1 cellular context compared by ENCODE assay signal in genomic region chr1:159214149-159214760, GRCh38.
TF ChIP-seq lines count a peak whose summit lies in the region.

No MANE protein-coding gene starts in this region.

TF ChIP-seq in H1, 55 proteins besides CTCF, POLR2A, EP300 and RAD21:
- 0 out of 2 replicates have a peak, but pooled peaks have one; percentile 8 for TF ChIP-seq YY1 (IDR thresholded peaks at IDR 0.05; ENCODE audit: low read depth, low read length)
- no peak for TF ChIP-seq NRF1 (IDR thresholded peaks at IDR 0.05; ENCODE audit: low read depth, low read length)
